In genomic region chr6:159104163-159104885, GRCh38 we compare ENCODE assay signal across 1 cellular context.
TF ChIP-seq lines count a peak whose summit lies in the region.

No MANE protein-coding gene starts in this region.

TF ChIP-seq in HepG2, 621 proteins besides CTCF, POLR2A, EP300 and RAD21 (continued from another document and continues in another):
- TF ChIP-seq ZNF776 (CRISPR knock-in tag; IDR thresholded peaks at IDR 0.05) (no peak), ZBTB10 (CRISPR knock-in tag; IDR thresholded peaks at IDR 0.05; ENCODE audit: borderline replicate concordance) (no peak), MAZ (IDR thresholded peaks at IDR 0.05; ENCODE audit: borderline replicate concordance, low read depth, low read length) (no peak), MAZ (CRISPR knock-in tag; IDR thresholded peaks at IDR 0.05; ENCODE audit: low read depth) (0 out of 2 replicates have a peak, but pooled peaks have one; percentile 50), MEIS2 (CRISPR knock-in tag; IDR thresholded peaks at IDR 0.05) (0 out of 2 replicates have a peak, but pooled peaks have one; percentile 25), ZNF780A (CRISPR knock-in tag; IDR thresholded peaks at IDR 0.05) (no peak), RFXAP (CRISPR knock-in tag; IDR thresholded peaks at IDR 0.05; ENCODE audit: borderline replicate concordance) (peak; percentile 17; the same call in 1 of the 2 replicates), XRCC5 (optimal IDR thresholded peaks at IDR 0.05; ENCODE audit: low read length) (peak; percentile 83), GATA4 (IDR thresholded peaks at IDR 0.05; ENCODE audit: borderline replicate concordance, low read depth) (no peak), PAWR (CRISPR knock-in tag; IDR thresholded peaks at IDR 0.05; ENCODE audit: borderline replicate concordance) (no peak), ZNF563 (CRISPR knock-in tag; IDR thresholded peaks at IDR 0.05) (peak; percentile 29; the same call in 1 of the 2 replicates), ZNF232 (CRISPR knock-in tag; IDR thresholded peaks at IDR 0.05; ENCODE audit: borderline replicate concordance) (no peak), REL (CRISPR knock-in tag; conservative IDR thresholded peaks at IDR 0.05) (no peak), GATAD2A (CRISPR knock-in tag; IDR thresholded peaks at IDR 0.05) (no peak), ZNF556 (CRISPR knock-in tag; IDR thresholded peaks at IDR 0.05; ENCODE audit: borderline replicate concordance) (0 out of 2 replicates have a peak, but pooled peaks have one; percentile 40), SALL1 (CRISPR knock-in tag; IDR thresholded peaks at IDR 0.05) (peak; percentile 32; the same call in 1 of the 2 replicates), ATF7 (IDR thresholded peaks at IDR 0.05) (no peak), ATF7 (CRISPR knock-in tag; IDR thresholded peaks at IDR 0.05) (0 out of 2 replicates have a peak, but pooled peaks have one; percentile 62), CSRNP2 (CRISPR knock-in tag; conservative IDR thresholded peaks at IDR 0.05; ENCODE audit: low read depth) (no peak), ZNF225 (CRISPR knock-in tag; IDR thresholded peaks at IDR 0.05) (0 out of 2 replicates have a peak, but pooled peaks have one; percentile 42), SMC3 (IDR thresholded peaks at IDR 0.05; ENCODE audit: low read length) (peak; percentile 64), NRL (CRISPR knock-in tag; IDR thresholded peaks at IDR 0.05; ENCODE audit: borderline replicate concordance) (0 out of 2 replicates have a peak, but pooled peaks have one; percentile 29), ZUFSP (CRISPR knock-in tag; IDR thresholded peaks at IDR 0.05; ENCODE audit: borderline replicate concordance) (no peak), ZNF891 (CRISPR knock-in tag; IDR thresholded peaks at IDR 0.05) (peak; percentile 19; the same call in 1 of the 2 replicates), ATF7-NPFF (CRISPR knock-in tag; IDR thresholded peaks at IDR 0.05; ENCODE audit: low read depth) (0 out of 2 replicates have a peak, but pooled peaks have one; percentile 50), TCF7L2 (IDR thresholded peaks at IDR 0.05; ENCODE audit: low read depth, low read length) (no peak), ERF (CRISPR knock-in tag; IDR thresholded peaks at IDR 0.05) (no peak), DZIP1 (CRISPR knock-in tag; IDR thresholded peaks at IDR 0.05) (no peak), HMGXB4 (CRISPR knock-in tag; IDR thresholded peaks at IDR 0.05; ENCODE audit: borderline replicate concordance in 1 of 2, low read depth in 1 of 2) (0 out of 4 replicates have a peak, but pooled peaks of 1 of the 2 experiments have one; percentile 44), FOXK2 (IDR thresholded peaks at IDR 0.05) (no peak), KDM2A (CRISPR knock-in tag; IDR thresholded peaks at IDR 0.05; ENCODE audit: borderline replicate concordance, low read depth) (peak; percentile 37; the same call in 1 of the 2 replicates), AGO1 (IDR thresholded peaks at IDR 0.05; ENCODE audit: low read depth, low read length, poor library complexity, severe bottlenecking) (peak; percentile 30), UBTF (CRISPR knock-in tag; IDR thresholded peaks at IDR 0.05) (0 out of 2 replicates have a peak, but pooled peaks have one; percentile 22), ZNF350 (CRISPR knock-in tag; IDR thresholded peaks at IDR 0.05; ENCODE audit: borderline replicate concordance, low read depth) (peak; percentile 28; the same call in 1 of the 2 replicates), ETV6 (CRISPR knock-in tag; conservative IDR thresholded peaks at IDR 0.05) (no peak), ZFP37 (CRISPR knock-in tag; IDR thresholded peaks at IDR 0.05; ENCODE audit: borderline replicate concordance) (no peak), BORCS8-MEF2B (CRISPR knock-in tag; IDR thresholded peaks at IDR 0.05) (0 out of 2 replicates have a peak, but pooled peaks have one; percentile 20)
- TF ChIP-seq, protein P1, sequence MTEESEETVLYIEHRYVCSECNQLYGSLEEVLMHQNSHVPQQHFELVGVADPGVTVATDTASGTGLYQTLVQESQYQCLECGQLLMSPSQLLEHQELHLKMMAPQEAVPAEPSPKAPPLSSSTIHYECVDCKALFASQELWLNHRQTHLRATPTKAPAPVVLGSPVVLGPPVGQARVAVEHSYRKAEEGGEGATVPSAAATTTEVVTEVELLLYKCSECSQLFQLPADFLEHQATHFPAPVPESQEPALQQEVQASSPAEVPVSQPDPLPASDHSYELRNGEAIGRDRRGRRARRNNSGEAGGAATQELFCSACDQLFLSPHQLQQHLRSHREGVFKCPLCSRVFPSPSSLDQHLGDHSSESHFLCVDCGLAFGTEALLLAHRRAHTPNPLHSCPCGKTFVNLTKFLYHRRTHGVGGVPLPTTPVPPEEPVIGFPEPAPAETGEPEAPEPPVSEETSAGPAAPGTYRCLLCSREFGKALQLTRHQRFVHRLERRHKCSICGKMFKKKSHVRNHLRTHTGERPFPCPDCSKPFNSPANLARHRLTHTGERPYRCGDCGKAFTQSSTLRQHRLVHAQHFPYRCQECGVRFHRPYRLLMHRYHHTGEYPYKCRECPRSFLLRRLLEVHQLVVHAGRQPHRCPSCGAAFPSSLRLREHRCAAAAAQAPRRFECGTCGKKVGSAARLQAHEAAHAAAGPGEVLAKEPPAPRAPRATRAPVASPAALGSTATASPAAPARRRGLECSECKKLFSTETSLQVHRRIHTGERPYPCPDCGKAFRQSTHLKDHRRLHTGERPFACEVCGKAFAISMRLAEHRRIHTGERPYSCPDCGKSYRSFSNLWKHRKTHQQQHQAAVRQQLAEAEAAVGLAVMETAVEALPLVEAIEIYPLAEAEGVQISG (CRISPR knock-in tag; IDR thresholded peaks at IDR 0.05) = no peak
- TF ChIP-seq, protein P2, sequence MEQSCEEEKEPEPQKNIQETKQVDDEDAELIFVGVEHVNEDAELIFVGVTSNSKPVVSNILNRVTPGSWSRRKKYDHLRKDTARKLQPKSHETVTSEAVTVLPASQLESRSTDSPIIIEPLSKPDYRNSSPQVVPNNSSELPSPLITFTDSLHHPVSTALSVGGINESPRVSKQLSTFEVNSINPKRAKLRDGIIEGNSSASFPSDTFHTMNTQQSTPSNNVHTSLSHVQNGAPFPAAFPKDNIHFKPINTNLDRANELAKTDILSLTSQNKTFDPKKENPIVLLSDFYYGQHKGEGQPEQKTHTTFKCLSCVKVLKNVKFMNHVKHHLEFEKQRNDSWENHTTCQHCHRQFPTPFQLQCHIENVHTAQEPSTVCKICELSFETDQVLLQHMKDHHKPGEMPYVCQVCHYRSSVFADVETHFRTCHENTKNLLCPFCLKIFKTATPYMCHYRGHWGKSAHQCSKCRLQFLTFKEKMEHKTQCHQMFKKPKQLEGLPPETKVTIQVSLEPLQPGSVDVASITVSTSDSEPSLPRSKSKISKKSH (CRISPR knock-in tag; IDR thresholded peaks at IDR 0.05; ENCODE audit: borderline replicate concordance) = peak; percentile 54; the same call in 1 of the 2 replicates
- TF ChIP-seq, protein P3, sequence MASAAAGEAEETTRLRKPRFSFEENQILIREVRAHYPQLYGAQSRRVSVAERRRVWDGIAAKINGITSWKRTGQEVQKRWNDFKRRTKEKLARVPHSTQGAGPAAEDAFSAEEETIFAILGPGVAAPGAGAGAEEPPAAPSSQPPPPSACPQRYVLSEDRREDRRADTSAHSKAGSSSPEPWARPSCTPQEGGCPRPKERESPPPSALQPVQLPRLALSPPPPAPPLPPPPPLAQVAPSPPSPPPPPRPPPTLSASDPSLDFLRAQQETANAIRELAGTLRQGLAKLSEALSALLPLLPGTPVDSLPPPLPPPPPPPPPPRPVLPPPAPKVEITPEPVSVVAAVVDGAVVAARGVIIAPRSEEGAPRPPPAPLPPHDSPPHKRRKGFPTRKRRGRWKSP (CRISPR knock-in tag; IDR thresholded peaks at IDR 0.05) = 0 out of 2 replicates have a peak, but pooled peaks have one; percentile 18
